In the genomic region with DNA sequence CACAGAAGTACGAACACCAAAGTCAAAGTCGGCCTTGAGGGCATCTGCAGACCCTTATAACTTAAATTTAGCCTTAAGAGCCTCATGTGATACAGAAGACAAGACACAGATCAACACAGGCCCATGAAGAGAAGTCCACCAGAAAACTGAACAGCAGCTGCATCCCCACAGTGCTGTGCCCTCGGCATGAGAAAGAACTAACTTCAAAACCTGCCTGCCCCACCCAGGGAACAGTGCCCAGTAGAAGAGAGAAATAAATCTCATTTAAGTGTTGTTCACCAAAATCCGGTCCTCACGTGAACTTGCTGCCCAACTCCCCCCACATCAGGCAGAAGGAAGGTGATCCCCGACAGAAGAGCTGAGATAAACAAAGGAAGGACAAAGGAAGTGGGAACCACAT, we compare ENCODE assay signal across 20 cellular contexts.
DNase-seq lines count a peak whose midpoint lies in the region; ATAC-seq and TF ChIP-seq lines count a peak whose summit lies in the region.
"Had no signal": no experiment of that assay in that cellular context is flagged by ENCODE, and none has a peak within 500 bp of the region (broad histone marks: within the 10 kb centered on the region; RNA-seq: fewer than 3 reads in every experiment).

No MANE protein-coding gene starts in this region.

- H3K4me3 Mint-ChIP-seq in natural killer cell: no peak overlapping the region
- H3K4me3 Mint-ChIP-seq in stimulated activated memory B cell treated with anti-CD40 and anti-IgM and Interleukin-4, amounts not matched to agents 10 μg/mL and 1 μg/mL and 100 μg/mL, for 72 hours: no peak overlapping the region
- H3K4me3 Mint-ChIP-seq: CD8-positive, alpha-beta T cell had no signal

- H3K4me1 ChIP-seq in right atrium auricular region: no peaks in the 10 kb centered on the region
- no peaks in the 10 kb centered on the region for H3K4me1 ChIP-seq in heart right ventricle
- H3K4me1 ChIP-seq: Peyer's patch had no signal

- no peaks in the 10 kb centered on the region for H3K9me3 Mint-ChIP-seq in natural killer cell
- peaks cover 3% of the 10 kb centered on the region for H3K9me3 Mint-ChIP-seq in stimulated activated memory B cell treated with anti-CD40 and anti-IgM and Interleukin-4, amounts not matched to agents 10 μg/mL and 1 μg/mL and 100 μg/mL, for 72 hours
- H3K9me3 Mint-ChIP-seq: CD8-positive, alpha-beta T cell had no signal

- H3K27me3 Mint-ChIP-seq in natural killer cell (ENCODE audit: low read depth in 2 of 2): no peaks in the 10 kb centered on the region
- no peaks in the 10 kb centered on the region for H3K27me3 Mint-ChIP-seq in stimulated activated memory B cell treated with anti-CD40 and anti-IgM and Interleukin-4, amounts not matched to agents 10 μg/mL and 1 μg/mL and 100 μg/mL, for 72 hours

- 68 to 72% methylated on average over 6 of the region's 6 CpGs for whole genome bisulfite sequencing in heart right ventricle, 2 donors

- TF ChIP-seq CTCF in right atrium auricular region (IDR thresholded peaks at IDR 0.05) (no peak), heart right ventricle (IDR thresholded peaks at IDR 0.05) (no peak), natural killer cell (IDR thresholded peaks at IDR 0.05) (no peak)

- H3K27me3 ChIP-seq in right atrium auricular region: no peaks in the 10 kb centered on the region
- no peaks in the 10 kb centered on the region for H3K27me3 ChIP-seq in heart right ventricle
- H3K27me3 ChIP-seq: Peyer's patch had no signal

- H3K9me3 ChIP-seq in right atrium auricular region (no peaks in the 10 kb centered on the region), heart right ventricle (no peaks in the 10 kb centered on the region)
- H3K9me3 ChIP-seq: Peyer's patch had no signal

- no peaks in the 10 kb centered on the region for H3K4me1 Mint-ChIP-seq in natural killer cell
- no peaks in the 10 kb centered on the region for H3K4me1 Mint-ChIP-seq in stimulated activated memory B cell treated with anti-CD40 and anti-IgM and Interleukin-4, amounts not matched to agents 10 μg/mL and 1 μg/mL and 100 μg/mL, for 72 hours

- no peaks in the 10 kb centered on the region for H3K36me3 Mint-ChIP-seq in natural killer cell
- H3K36me3 Mint-ChIP-seq in stimulated activated memory B cell treated with anti-CD40 and anti-IgM and Interleukin-4, amounts not matched to agents 10 μg/mL and 1 μg/mL and 100 μg/mL, for 72 hours: no peaks in the 10 kb centered on the region
- H3K36me3 Mint-ChIP-seq: CD8-positive, alpha-beta T cell had no signal

- ATAC-seq in heart right ventricle (no peak), left lobe of liver (no peak), natural killer cell (no peak)
- no peak for ATAC-seq in stimulated activated memory B cell treated with anti-CD40 and anti-IgM and Interleukin-4, amounts not matched to agents 10 μg/mL and 1 μg/mL and 100 μg/mL, for 72 hours
- ATAC-seq: CD8-positive, alpha-beta T cell had no signal

- H3K4me3 ChIP-seq in right atrium auricular region (no peak overlapping the region), heart right ventricle (no peak overlapping the region)
- H3K4me3 ChIP-seq: Peyer's patch had no signal

- H3K36me3 ChIP-seq in right atrium auricular region: peaks cover 19% of the 10 kb centered on the region
- H3K36me3 ChIP-seq in heart right ventricle: peaks cover 0 to 88% (median 15%) of the 10 kb centered on the region in 9 donors

- intact Hi-C loops in heart right ventricle (cut with DNase I) (no loop called here), posterior vena cava (cut with DNase I) (loop anchor here (10.0 kb wide), 3 partner anchors 64 to 154 kb away; a partner anchor contains a TSS), natural killer cell (cut with micrococcal nuclease) (no loop called here)

- no peak overlapping the region for H3K27ac Mint-ChIP-seq in natural killer cell
- no peak overlapping the region for H3K27ac Mint-ChIP-seq in stimulated activated memory B cell treated with anti-CD40 and anti-IgM and Interleukin-4, amounts not matched to agents 10 μg/mL and 1 μg/mL and 100 μg/mL, for 72 hours
- H3K27ac Mint-ChIP-seq: CD8-positive, alpha-beta T cell had no signal

- DNase-seq in right atrium auricular region (ENCODE audit: low spot score): peak; percentile 54
- no peak for DNase-seq in heart right ventricle
- peak; percentile 15 for DNase-seq in left lobe of liver (ENCODE audit: low spot score)
- peak; percentile 29 for DNase-seq in posterior vena cava (ENCODE audit: low spot score)
- no peak for DNase-seq in natural killer cell
- DNase-seq in stimulated activated CD4-positive, alpha-beta T cell treated with anti-CD3 and anti-CD28 coated beads, Interleukin-15, amount 100 ng/mL, for 24 hours: no peak
- DNase-seq in DMS 273 treated with DMSO at 0.1 percent for 48 hours (lab: John Stamatoyannopoulos, UW): no peak
- DNase-seq: AML-193; C1 segment of cervical spinal cord; Calu3; CD8-positive, alpha-beta T cell; KG1; NCI-H1092 treated with DMSO at 0.1 percent for 48 hours; NCI-H1436 treated with DMSO at 0.1 percent for 48 hours; NCI-H1930; NCI-H2227 treated with DMSO at 0.1 percent for 48 hours; NCI-H510A treated with DMSO at 0.1 percent for 48 hours; NCI-H748 treated with DMSO at 0.1 percent for 48 hours; Peyer's patch had no signal

- no peak overlapping the region for H3K27ac ChIP-seq in right atrium auricular region
- H3K27ac ChIP-seq in heart right ventricle: no peak overlapping the region
- H3K27ac ChIP-seq: Peyer's patch had no signal

Comparison
In these comparisons a context has a peak if more than half of its experiments do, and no peak if none do; other contexts are left out.
1. DNase-seq: peak in right atrium auricular region (single experiment), left lobe of liver (single experiment) and posterior vena cava (single experiment); none in heart right ventricle (0 of 2), natural killer cell (single experiment), stimulated activated CD4-positive, alpha-beta T cell treated with anti-CD3 and anti-CD28 coated beads, Interleukin-15, amount 100 ng/mL, for 24 hours (single experiment) and DMS 273 treated with DMSO at 0.1 percent for 48 hours (single experiment).
2. intact Hi-C loops: an anchor here in posterior vena cava (10.0 kb wide); none called in heart right ventricle and natural killer cell.